8 cellular contexts compared by ENCODE assay signal in genomic region chr2:21422050-21422449, GRCh38.
DNase-seq lines count a peak whose midpoint lies in the region; ATAC-seq and TF ChIP-seq lines count a peak whose summit lies in the region.

No MANE protein-coding gene starts in this region.

- no peak overlapping the region for H3K4me3 ChIP-seq in colonic mucosa
- H3K4me3 ChIP-seq in vagina, result no peak overlapping the region
- no peak overlapping the region for H3K4me3 ChIP-seq in effector memory CD4-positive, alpha-beta T cell (ENCODE audit: insufficient read depth, low read depth, low read length, poor library complexity, severe bottlenecking)

- no peak for TF ChIP-seq POLR2A in vagina (IDR thresholded peaks at IDR 0.05)

- H3K36me3 ChIP-seq in colonic mucosa (no peaks in the 10 kb centered on the region), vagina (no peaks in the 10 kb centered on the region)
- no peaks in the 10 kb centered on the region for H3K36me3 ChIP-seq in effector memory CD4-positive, alpha-beta T cell (ENCODE audit: control insufficient read depth, insufficient read depth, low read length)

- DNase-seq in NCI-H510A treated with DMSO at 0.1 percent for 48 hours (lab: John Stamatoyannopoulos, UW) (peak; percentile 18), NCI-H510A (lab: John Stamatoyannopoulos, UW) (no peak), NCI-H1694 treated with DMSO at 0.1 percent for 48 hours (lab: John Stamatoyannopoulos, UW) (peak; percentile 19), colonic mucosa (peak; percentile 27), vagina (ENCODE audit: extremely low spot score in 2 of 2) (no peak)
- no peak for DNase-seq in effector memory CD4-positive, alpha-beta T cell

- TF ChIP-seq CTCF in colonic mucosa (IDR thresholded peaks at IDR 0.05) (no peak), vagina (IDR thresholded peaks at IDR 0.05) (no peak)

- H3K27ac ChIP-seq in colonic mucosa (no peak overlapping the region), vagina (no peak overlapping the region)
- no peak overlapping the region for H3K27ac ChIP-seq in effector memory CD4-positive, alpha-beta T cell (ENCODE audit: insufficient read depth, low read length, poor library complexity, severe bottlenecking)

- H3K9me3 ChIP-seq in colonic mucosa (no peaks in the 10 kb centered on the region), vagina (no peaks in the 10 kb centered on the region)
- no peaks in the 10 kb centered on the region for H3K9me3 ChIP-seq in effector memory CD4-positive, alpha-beta T cell (ENCODE audit: control insufficient read depth, low read length)

- intact Hi-C loops in colonic mucosa (cut with DNase I) (no loop called here), vagina (cut with DNase I) (no loop called here)

- no peak overlapping the region for H3K9ac ChIP-seq in colonic mucosa (ENCODE audit: low read depth in 2 of 2, low read length in 2 of 2)

- no peaks in the 10 kb centered on the region for H3K4me1 ChIP-seq in colonic mucosa
- no peaks in the 10 kb centered on the region for H3K4me1 ChIP-seq in vagina
- H3K4me1 ChIP-seq in effector memory CD4-positive, alpha-beta T cell (ENCODE audit: control insufficient read depth, insufficient read depth, low read length, poor library complexity, severe bottlenecking), result no peaks in the 10 kb centered on the region

- peak; percentile 55 for ATAC-seq in GM21381 (IDR thresholded peaks at IDR 0.05; ENCODE audit: unreplicated experiment)
- ATAC-seq in GM21528 (IDR thresholded peaks at IDR 0.05; ENCODE audit: low FRiP score, unreplicated experiment), result no peak

- H3K27me3 ChIP-seq in colonic mucosa (no peaks in the 10 kb centered on the region), vagina (no peaks in the 10 kb centered on the region)
- H3K27me3 ChIP-seq in effector memory CD4-positive, alpha-beta T cell (replicated peaks; ENCODE audit: control insufficient read depth, insufficient read depth, low read length, poor library complexity, severe bottlenecking), result no peaks in the 10 kb centered on the region

Comparison
In these comparisons a context has a peak if more than half of its experiments do, and no peak if none do; other contexts are left out.
1. DNase-seq: peak in NCI-H510A treated with DMSO at 0.1 percent for 48 hours (single experiment), NCI-H1694 treated with DMSO at 0.1 percent for 48 hours (single experiment) and colonic mucosa (single experiment); none in NCI-H510A (single experiment), vagina (0 of 2) and effector memory CD4-positive, alpha-beta T cell (0 of 3).